ENCODE assay signal across 1 cellular context in the genomic region with DNA sequence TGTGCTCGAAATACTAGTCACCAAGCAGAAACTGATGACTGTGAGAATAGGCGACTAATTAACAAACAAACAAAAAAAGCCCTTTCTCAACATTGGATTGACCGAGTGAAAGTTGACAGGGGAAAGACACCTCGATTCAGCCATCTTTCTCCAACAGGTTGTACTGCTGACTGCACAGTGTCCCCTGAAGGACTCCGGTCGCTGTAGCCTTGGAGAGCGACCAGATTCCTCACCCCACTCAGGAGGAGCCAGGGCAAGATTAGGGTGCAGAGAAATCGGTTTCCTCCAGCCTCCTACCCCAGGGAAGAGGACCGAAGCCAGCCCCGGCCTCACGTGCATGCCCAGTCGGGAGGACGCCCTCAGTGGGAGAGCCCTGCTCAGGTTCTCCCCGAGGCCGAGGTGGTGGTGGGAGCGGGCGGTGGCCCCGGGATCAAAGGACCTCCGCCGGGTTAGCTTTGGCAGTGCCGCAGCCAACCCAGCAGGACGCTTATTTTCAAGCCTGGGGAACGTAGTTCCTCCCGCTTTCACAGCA.
TF ChIP-seq lines count a peak whose summit lies in the region.

No MANE protein-coding gene starts in this region.

TF ChIP-seq in HepG2, 621 proteins besides CTCF, POLR2A, EP300 and RAD21 (continued from another document and continues in another):
- TF ChIP-seq, protein P1, sequence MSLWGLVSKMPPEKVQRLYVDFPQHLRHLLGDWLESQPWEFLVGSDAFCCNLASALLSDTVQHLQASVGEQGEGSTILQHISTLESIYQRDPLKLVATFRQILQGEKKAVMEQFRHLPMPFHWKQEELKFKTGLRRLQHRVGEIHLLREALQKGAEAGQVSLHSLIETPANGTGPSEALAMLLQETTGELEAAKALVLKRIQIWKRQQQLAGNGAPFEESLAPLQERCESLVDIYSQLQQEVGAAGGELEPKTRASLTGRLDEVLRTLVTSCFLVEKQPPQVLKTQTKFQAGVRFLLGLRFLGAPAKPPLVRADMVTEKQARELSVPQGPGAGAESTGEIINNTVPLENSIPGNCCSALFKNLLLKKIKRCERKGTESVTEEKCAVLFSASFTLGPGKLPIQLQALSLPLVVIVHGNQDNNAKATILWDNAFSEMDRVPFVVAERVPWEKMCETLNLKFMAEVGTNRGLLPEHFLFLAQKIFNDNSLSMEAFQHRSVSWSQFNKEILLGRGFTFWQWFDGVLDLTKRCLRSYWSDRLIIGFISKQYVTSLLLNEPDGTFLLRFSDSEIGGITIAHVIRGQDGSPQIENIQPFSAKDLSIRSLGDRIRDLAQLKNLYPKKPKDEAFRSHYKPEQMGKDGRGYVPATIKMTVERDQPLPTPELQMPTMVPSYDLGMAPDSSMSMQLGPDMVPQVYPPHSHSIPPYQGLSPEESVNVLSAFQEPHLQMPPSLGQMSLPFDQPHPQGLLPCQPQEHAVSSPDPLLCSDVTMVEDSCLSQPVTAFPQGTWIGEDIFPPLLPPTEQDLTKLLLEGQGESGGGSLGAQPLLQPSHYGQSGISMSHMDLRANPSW (CRISPR knock-in tag; IDR thresholded peaks at IDR 0.05; ENCODE audit: borderline replicate concordance), result 0 out of 2 replicates have a peak, but pooled peaks have one; percentile 4
- TF ChIP-seq ZNF326 (CRISPR knock-in tag; IDR thresholded peaks at IDR 0.05; ENCODE audit: borderline replicate concordance), result no peak
- 0 out of 2 replicates have a peak, but pooled peaks have one; percentile 22 for TF ChIP-seq MIER2 (CRISPR knock-in tag; IDR thresholded peaks at IDR 0.05)
- TF ChIP-seq SP4 (CRISPR knock-in tag; IDR thresholded peaks at IDR 0.05), result 0 out of 2 replicates have a peak, but pooled peaks have one; percentile 14
- no peak for TF ChIP-seq HMG20A (CRISPR knock-in tag; IDR thresholded peaks at IDR 0.05; ENCODE audit: borderline replicate concordance)
- TF ChIP-seq GABPA (IDR thresholded peaks at IDR 0.05; ENCODE audit: low read depth, low read length), result no peak
- no peak for TF ChIP-seq GABPA (CRISPR knock-in tag; IDR thresholded peaks at IDR 0.05; ENCODE audit: low read depth)
- TF ChIP-seq, protein P2, sequence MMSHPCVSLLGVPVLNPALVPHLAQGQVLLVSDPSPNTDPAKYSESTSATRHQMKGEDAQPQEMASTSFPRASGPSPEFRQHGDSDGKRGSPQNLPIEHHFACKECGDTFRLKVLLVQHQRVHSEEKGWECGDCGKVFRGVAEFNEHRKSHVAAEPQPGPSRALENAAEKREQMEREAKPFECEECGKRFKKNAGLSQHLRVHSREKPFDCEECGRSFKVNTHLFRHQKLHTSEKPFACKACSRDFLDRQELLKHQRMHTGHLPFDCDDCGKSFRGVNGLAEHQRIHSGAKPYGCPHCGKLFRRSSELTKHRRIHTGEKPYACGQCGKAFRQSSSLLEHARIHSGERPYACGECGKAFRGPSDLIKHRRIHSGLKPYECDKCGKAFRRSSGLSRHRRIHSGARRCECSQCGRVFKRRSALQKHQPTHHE (CRISPR knock-in tag; IDR thresholded peaks at IDR 0.05; ENCODE audit: borderline replicate concordance), result no peak
- TF ChIP-seq IRX3 (CRISPR knock-in tag; IDR thresholded peaks at IDR 0.05; ENCODE audit: borderline replicate concordance, low read depth), result no peak
- TF ChIP-seq, protein P3, sequence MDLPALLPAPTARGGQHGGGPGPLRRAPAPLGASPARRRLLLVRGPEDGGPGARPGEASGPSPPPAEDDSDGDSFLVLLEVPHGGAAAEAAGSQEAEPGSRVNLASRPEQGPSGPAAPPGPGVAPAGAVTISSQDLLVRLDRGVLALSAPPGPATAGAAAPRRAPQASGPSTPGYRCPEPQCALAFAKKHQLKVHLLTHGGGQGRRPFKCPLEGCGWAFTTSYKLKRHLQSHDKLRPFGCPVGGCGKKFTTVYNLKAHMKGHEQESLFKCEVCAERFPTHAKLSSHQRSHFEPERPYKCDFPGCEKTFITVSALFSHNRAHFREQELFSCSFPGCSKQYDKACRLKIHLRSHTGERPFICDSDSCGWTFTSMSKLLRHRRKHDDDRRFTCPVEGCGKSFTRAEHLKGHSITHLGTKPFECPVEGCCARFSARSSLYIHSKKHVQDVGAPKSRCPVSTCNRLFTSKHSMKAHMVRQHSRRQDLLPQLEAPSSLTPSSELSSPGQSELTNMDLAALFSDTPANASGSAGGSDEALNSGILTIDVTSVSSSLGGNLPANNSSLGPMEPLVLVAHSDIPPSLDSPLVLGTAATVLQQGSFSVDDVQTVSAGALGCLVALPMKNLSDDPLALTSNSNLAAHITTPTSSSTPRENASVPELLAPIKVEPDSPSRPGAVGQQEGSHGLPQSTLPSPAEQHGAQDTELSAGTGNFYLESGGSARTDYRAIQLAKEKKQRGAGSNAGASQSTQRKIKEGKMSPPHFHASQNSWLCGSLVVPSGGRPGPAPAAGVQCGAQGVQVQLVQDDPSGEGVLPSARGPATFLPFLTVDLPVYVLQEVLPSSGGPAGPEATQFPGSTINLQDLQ (CRISPR knock-in tag; IDR thresholded peaks at IDR 0.05), result no peak
- TF ChIP-seq ZNF678 (CRISPR knock-in tag; IDR thresholded peaks at IDR 0.05), result no peak
- TF ChIP-seq, protein P4, sequence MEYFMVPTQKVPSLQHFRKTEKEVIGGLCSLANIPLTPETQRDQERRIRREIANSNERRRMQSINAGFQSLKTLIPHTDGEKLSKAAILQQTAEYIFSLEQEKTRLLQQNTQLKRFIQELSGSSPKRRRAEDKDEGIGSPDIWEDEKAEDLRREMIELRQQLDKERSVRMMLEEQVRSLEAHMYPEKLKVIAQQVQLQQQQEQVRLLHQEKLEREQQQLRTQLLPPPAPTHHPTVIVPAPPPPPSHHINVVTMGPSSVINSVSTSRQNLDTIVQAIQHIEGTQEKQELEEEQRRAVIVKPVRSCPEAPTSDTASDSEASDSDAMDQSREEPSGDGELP (IDR thresholded peaks at IDR 0.05; ENCODE audit: borderline replicate concordance, low read depth), result no peak
- TF ChIP-seq, protein P5, sequence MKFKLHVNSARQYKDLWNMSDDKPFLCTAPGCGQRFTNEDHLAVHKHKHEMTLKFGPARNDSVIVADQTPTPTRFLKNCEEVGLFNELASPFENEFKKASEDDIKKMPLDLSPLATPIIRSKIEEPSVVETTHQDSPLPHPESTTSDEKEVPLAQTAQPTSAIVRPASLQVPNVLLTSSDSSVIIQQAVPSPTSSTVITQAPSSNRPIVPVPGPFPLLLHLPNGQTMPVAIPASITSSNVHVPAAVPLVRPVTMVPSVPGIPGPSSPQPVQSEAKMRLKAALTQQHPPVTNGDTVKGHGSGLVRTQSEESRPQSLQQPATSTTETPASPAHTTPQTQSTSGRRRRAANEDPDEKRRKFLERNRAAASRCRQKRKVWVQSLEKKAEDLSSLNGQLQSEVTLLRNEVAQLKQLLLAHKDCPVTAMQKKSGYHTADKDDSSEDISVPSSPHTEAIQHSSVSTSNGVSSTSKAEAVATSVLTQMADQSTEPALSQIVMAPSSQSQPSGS (CRISPR knock-in tag; IDR thresholded peaks at IDR 0.05), result no peak; the same call in 1 of the 2 replicates
- no peak for TF ChIP-seq RNF2 (conservative IDR thresholded peaks at IDR 0.05; ENCODE audit: low read depth)
- TF ChIP-seq ZZZ3 (CRISPR knock-in tag; IDR thresholded peaks at IDR 0.05; ENCODE audit: borderline replicate concordance), result no peak
- no peak for TF ChIP-seq ZNF460 (CRISPR knock-in tag; IDR thresholded peaks at IDR 0.05; ENCODE audit: borderline replicate concordance)
- no peak for TF ChIP-seq PAWR (CRISPR knock-in tag; IDR thresholded peaks at IDR 0.05; ENCODE audit: borderline replicate concordance)
- TF ChIP-seq, protein P6, sequence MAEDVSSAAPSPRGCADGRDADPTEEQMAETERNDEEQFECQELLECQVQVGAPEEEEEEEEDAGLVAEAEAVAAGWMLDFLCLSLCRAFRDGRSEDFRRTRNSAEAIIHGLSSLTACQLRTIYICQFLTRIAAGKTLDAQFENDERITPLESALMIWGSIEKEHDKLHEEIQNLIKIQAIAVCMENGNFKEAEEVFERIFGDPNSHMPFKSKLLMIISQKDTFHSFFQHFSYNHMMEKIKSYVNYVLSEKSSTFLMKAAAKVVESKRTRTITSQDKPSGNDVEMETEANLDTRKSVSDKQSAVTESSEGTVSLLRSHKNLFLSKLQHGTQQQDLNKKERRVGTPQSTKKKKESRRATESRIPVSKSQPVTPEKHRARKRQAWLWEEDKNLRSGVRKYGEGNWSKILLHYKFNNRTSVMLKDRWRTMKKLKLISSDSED (CRISPR knock-in tag; IDR thresholded peaks at IDR 0.05), result no peak
- TF ChIP-seq RFXAP (CRISPR knock-in tag; IDR thresholded peaks at IDR 0.05; ENCODE audit: borderline replicate concordance), result no peak
- no peak for TF ChIP-seq ZNF775 (CRISPR knock-in tag; IDR thresholded peaks at IDR 0.05; ENCODE audit: borderline replicate concordance)
- peak; percentile 30; the same call in 1 of the 2 replicates for TF ChIP-seq MYC (CRISPR knock-in tag; IDR thresholded peaks at IDR 0.05; ENCODE audit: borderline replicate concordance)
- TF ChIP-seq, protein P7, sequence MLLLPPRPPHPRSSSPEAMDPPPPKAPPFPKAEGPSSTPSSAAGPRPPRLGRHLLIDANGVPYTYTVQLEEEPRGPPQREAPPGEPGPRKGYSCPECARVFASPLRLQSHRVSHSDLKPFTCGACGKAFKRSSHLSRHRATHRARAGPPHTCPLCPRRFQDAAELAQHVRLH (CRISPR knock-in tag; IDR thresholded peaks at IDR 0.05; ENCODE audit: borderline replicate concordance, low read depth), result no peak
- TF ChIP-seq ZSCAN30 (CRISPR knock-in tag; IDR thresholded peaks at IDR 0.05), result peak; percentile 55; the same call in 1 of the 2 replicates
- TF ChIP-seq ISX (CRISPR knock-in tag; conservative IDR thresholded peaks at IDR 0.05), result no peak
- no peak for TF ChIP-seq HOXA9 (CRISPR knock-in tag; IDR thresholded peaks at IDR 0.05; ENCODE audit: borderline replicate concordance)
- TF ChIP-seq, protein P8, sequence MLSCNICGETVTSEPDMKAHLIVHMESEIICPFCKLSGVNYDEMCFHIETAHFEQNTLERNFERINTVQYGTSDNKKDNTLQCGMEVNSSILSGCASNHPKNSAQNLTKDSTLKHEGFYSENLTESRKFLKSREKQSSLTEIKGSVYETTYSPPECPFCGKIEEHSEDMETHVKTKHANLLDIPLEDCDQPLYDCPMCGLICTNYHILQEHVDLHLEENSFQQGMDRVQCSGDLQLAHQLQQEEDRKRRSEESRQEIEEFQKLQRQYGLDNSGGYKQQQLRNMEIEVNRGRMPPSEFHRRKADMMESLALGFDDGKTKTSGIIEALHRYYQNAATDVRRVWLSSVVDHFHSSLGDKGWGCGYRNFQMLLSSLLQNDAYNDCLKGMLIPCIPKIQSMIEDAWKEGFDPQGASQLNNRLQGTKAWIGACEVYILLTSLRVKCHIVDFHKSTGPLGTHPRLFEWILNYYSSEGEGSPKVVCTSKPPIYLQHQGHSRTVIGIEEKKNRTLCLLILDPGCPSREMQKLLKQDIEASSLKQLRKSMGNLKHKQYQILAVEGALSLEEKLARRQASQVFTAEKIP (CRISPR knock-in tag; IDR thresholded peaks at IDR 0.05; ENCODE audit: borderline replicate concordance), result no peak
- TF ChIP-seq ZNF816 (CRISPR knock-in tag; IDR thresholded peaks at IDR 0.05; ENCODE audit: borderline replicate concordance), result no peak
- no peak for TF ChIP-seq ZNF230 (CRISPR knock-in tag; IDR thresholded peaks at IDR 0.05)
- TF ChIP-seq, protein P9, sequence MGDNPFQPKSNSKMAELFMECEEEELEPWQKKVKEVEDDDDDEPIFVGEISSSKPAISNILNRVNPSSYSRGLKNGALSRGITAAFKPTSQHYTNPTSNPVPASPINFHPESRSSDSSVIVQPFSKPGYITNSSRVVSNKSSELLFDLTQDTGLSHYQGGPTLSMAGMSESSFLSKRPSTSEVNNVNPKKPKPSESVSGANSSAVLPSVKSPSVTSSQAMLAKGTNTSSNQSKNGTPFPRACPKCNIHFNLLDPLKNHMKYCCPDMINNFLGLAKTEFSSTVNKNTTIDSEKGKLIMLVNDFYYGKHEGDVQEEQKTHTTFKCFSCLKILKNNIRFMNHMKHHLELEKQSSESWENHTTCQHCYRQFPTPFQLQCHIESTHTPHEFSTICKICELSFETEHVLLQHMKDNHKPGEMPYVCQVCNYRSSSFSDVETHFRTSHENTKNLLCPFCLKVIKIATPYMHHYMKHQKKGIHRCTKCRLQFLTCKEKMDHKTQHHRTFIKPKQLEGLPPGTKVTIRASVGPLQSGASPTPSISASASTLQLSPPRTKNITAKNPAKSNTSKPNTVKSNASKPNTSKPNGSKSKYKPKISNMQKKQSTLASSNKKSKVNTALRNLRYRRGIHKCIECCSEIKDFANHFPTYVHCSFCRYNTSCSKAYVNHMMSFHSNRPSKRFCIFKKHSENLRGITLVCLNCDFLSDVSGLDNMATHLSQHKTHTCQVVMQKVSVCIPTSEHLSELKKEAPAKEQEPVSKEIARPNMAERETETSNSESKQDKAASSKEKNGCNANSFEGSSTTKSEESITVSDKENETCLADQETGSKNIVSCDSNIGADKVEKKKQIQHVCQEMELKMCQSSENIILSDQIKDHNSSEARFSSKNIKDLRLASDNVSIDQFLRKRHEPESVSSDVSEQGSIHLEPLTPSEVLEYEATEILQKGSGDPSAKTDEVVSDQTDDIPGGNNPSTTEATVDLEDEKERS (CRISPR knock-in tag; IDR thresholded peaks at IDR 0.05), result no peak
- no peak for TF ChIP-seq JARID2 (CRISPR knock-in tag; IDR thresholded peaks at IDR 0.05; ENCODE audit: insufficient replicate concordance)
- peak; percentile 28; the same call in 1 of the 2 replicates for TF ChIP-seq HNRNPL (IDR thresholded peaks at IDR 0.05; ENCODE audit: low read depth, low read length)
- TF ChIP-seq, protein P10, sequence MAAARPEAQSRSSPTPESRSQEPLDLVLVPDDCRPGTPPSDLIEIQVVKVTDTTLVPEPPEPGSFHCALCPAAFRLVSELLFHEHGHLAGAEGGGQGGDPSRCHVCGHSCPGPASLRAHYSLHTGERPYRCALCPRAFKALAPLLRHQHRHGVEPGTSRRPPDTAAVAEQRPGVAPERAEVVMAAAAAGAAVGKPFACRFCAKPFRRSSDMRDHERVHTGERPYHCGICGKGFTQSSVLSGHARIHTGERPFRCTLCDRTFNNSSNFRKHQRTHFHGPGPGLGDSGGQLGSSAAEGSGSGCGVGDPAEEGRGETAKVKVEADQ (CRISPR knock-in tag; IDR thresholded peaks at IDR 0.05; ENCODE audit: borderline replicate concordance), result no peak
- no peak for TF ChIP-seq MTF1 (CRISPR knock-in tag; IDR thresholded peaks at IDR 0.05)
- TF ChIP-seq ZBTB8A (CRISPR knock-in tag; IDR thresholded peaks at IDR 0.05; ENCODE audit: borderline replicate concordance, low read depth), result no peak
- no peak for TF ChIP-seq CEBPG (CRISPR knock-in tag; IDR thresholded peaks at IDR 0.05)
- no peak for TF ChIP-seq ZNF510 (CRISPR knock-in tag; IDR thresholded peaks at IDR 0.05; ENCODE audit: low read depth)
- TF ChIP-seq, protein P11, sequence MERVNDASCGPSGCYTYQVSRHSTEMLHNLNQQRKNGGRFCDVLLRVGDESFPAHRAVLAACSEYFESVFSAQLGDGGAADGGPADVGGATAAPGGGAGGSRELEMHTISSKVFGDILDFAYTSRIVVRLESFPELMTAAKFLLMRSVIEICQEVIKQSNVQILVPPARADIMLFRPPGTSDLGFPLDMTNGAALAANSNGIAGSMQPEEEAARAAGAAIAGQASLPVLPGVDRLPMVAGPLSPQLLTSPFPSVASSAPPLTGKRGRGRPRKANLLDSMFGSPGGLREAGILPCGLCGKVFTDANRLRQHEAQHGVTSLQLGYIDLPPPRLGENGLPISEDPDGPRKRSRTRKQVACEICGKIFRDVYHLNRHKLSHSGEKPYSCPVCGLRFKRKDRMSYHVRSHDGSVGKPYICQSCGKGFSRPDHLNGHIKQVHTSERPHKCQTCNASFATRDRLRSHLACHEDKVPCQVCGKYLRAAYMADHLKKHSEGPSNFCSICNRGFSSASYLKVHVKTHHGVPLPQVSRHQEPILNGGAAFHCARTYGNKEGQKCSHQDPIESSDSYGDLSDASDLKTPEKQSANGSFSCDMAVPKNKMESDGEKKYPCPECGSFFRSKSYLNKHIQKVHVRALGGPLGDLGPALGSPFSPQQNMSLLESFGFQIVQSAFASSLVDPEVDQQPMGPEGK (CRISPR knock-in tag; IDR thresholded peaks at IDR 0.05), result no peak
- TF ChIP-seq TCF7 (IDR thresholded peaks at IDR 0.05; ENCODE audit: low read depth), result no peak
- no peak for TF ChIP-seq ZNF101 (CRISPR knock-in tag; IDR thresholded peaks at IDR 0.05; ENCODE audit: borderline replicate concordance, low read depth)
